In the genomic region with DNA sequence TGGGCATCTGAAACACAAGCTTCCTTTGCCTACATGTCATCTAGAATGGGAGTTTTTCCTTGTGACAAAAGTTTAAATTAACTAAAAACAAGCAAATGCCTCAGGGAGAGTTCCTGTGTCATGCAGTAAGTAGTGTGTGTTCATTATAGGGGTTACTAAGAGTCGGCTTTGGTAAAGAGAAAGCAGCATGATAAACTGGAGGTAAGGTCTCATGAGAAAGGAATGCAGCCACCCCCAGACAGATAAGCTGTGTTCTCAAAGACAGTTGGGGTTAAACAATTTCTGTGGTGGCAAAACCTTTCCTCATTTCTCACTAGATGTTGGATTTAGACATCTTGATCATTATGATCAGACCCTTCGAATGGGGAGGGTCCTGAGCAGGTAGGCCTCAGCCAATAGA, we compare ENCODE assay signal across 1 cellular context.
TF ChIP-seq lines count a peak whose summit lies in the region.

No MANE protein-coding gene starts in this region.

TF ChIP-seq in K562, 482 proteins besides CTCF, POLR2A, EP300 and RAD21 (continued from another document):
- no peak for TF ChIP-seq ZHX1 (conservative IDR thresholded peaks at IDR 0.05; ENCODE audit: low read length)
